Comparison of ENCODE assay signal across 20 cellular contexts in the genomic region with DNA sequence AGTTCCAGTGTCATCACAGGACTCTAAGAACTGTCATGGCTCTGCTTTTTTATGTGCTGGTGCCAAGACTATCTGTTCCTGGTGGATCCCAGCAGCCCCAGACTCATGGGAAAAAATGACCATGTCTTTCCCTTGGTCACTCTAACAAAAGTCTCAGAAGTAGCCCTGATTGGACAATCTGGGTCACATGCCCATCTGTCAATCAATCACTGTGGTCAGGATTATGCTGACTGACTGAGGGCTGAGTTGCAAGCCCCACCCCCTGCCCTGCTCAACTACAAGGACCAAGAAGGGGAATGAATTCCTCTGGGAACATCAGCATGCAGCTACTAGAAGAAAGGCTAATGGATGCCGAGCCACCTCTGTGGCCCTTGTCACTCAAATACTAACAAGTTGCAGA.
DNase-seq lines count a peak whose midpoint lies in the region; ATAC-seq and TF ChIP-seq lines count a peak whose summit lies in the region.
"Had no signal": no experiment of that assay in that cellular context is flagged by ENCODE, and none has a peak within 500 bp of the region (broad histone marks: within the 10 kb centered on the region; RNA-seq: fewer than 3 reads in every experiment).

No MANE protein-coding gene starts in this region.

- H3K9me3 Mint-ChIP-seq in WTC11 = peaks cover 5% of the 10 kb centered on the region
- H3K9me3 Mint-ChIP-seq: CD4-positive, CD25-positive, alpha-beta regulatory T cell; CD8-positive, alpha-beta T cell; GM23338 had no signal

- no peak overlapping the region for H3K9ac ChIP-seq in BLaER1

- peaks cover 39% of the 10 kb centered on the region for H3K4me1 ChIP-seq in BLaER1
- H3K4me1 ChIP-seq: A549, HAP-1 had no signal

- CTCF ChIA-PET in WTC11 (lab: Charles Lee) = interaction anchor here (1.6 kb wide), 1 partner anchor 12 kb away, joined by 5 read pairs; no protein-coding TSS in a partner anchor

- H3K9me3 ChIP-seq in BLaER1 = no peaks in the 10 kb centered on the region
- H3K9me3 ChIP-seq: A549, BE2C, HAP-1 had no signal

- peaks cover 5% of the 10 kb centered on the region; the same call in 1 of the 2 replicates for H3K27me3 Mint-ChIP-seq in WTC11 (ENCODE audit: low read depth)

- no peaks in the 10 kb centered on the region for H4K20me1 ChIP-seq in BLaER1

- H3K27me3 ChIP-seq in BLaER1 = no peaks in the 10 kb centered on the region
- H3K27me3 ChIP-seq: BE2C had no signal

- no peak overlapping the region for H3K4me3 Mint-ChIP-seq in WTC11
- H3K4me3 Mint-ChIP-seq: CD4-positive, CD25-positive, alpha-beta regulatory T cell; CD8-positive, alpha-beta T cell; GM23338 had no signal

- no peak overlapping the region for H3K27ac Mint-ChIP-seq in WTC11
- H3K27ac Mint-ChIP-seq: CD4-positive, CD25-positive, alpha-beta regulatory T cell; CD8-positive, alpha-beta T cell; GM23338 had no signal

- H3K36me3 Mint-ChIP-seq in WTC11 = no peaks in the 10 kb centered on the region
- H3K36me3 Mint-ChIP-seq: CD4-positive, CD25-positive, alpha-beta regulatory T cell; CD8-positive, alpha-beta T cell had no signal

- DNase-seq in ELF-1 (ENCODE audit: low read depth, low spot score) (peak; percentile 26), WTC11 (ENCODE audit: low spot score) (no peak), iPS-NIHi11 (ENCODE audit: low spot score) (peak; percentile 45), substantia nigra (lab: John Stamatoyannopoulos, UW) (no peak)
- no peak for DNase-seq in stimulated activated CD8-positive, alpha-beta memory T cell treated with anti-CD3 and anti-CD28 coated beads, Interleukin-4, amount 100 ng/mL, for 48 hours
- no peak for DNase-seq in activated CD4-positive, alpha-beta T cell treated with anti-CD3 and anti-CD28 coated beads for 48 hours
- DNase-seq: 8988T; ACHN; AML-193; BE2C; CD4-positive, CD25-positive, alpha-beta regulatory T cell; CD8-positive, alpha-beta T cell; DMS 273 treated with DMSO at 0.1 percent for 48 hours; DMS79 treated with DMSO at 0.1 percent for 48 hours had no signal

- H3K4me2 ChIP-seq in BLaER1 = peak overlapping the region; percentile 34
- H3K4me2 ChIP-seq: A549, GM23338 had no signal

- POLR2A ChIA-PET in WTC11 (lab: Charles Lee) = no interaction called here

- H3K27ac ChIP-seq in BLaER1 (no peak overlapping the region), substantia nigra (ENCODE audit: low read depth, low read length, poor library complexity, severe bottlenecking) (no peak overlapping the region)
- H3K27ac ChIP-seq: A549, C4-2B had no signal

- H3K36me3 ChIP-seq in BLaER1 = no peaks in the 10 kb centered on the region
- H3K36me3 ChIP-seq: BE2C, HAP-1 had no signal

- ATAC-seq in WTC11 = no peak
- no peak for ATAC-seq in GM19455 (IDR thresholded peaks at IDR 0.05; ENCODE audit: unreplicated experiment)
- ATAC-seq: A549; CD8-positive, alpha-beta T cell; GM23338 had no signal

- H3K4me1 Mint-ChIP-seq in WTC11 = peaks cover 3% of the 10 kb centered on the region; the same call in 1 of the 2 replicates
- H3K4me1 Mint-ChIP-seq: CD4-positive, CD25-positive, alpha-beta regulatory T cell had no signal

- no peak overlapping the region for H3K4me3 ChIP-seq in BLaER1
- H3K4me3 ChIP-seq: A549, GM23338, HAP-1 had no signal

- no peak for TF ChIP-seq CTCF in WTC11 (IDR thresholded peaks at IDR 0.05)

TF ChIP-seq in WTC11, 78 proteins besides CTCF, POLR2A, EP300 and RAD21:
- TF ChIP-seq, protein P1, sequence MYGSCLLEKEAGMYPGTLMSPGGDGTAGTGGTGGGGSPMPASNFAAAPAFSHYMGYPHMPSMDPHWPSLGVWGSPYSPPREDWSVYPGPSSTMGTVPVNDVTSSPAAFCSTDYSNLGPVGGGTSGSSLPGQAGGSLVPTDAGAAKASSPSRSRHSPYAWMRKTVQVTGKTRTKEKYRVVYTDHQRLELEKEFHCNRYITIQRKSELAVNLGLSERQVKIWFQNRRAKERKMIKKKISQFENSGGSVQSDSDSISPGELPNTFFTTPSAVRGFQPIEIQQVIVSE (CRISPR knock-in tag; IDR thresholded peaks at IDR 0.05; ENCODE audit: borderline replicate concordance) = no peak
- TF ChIP-seq, protein P2, sequence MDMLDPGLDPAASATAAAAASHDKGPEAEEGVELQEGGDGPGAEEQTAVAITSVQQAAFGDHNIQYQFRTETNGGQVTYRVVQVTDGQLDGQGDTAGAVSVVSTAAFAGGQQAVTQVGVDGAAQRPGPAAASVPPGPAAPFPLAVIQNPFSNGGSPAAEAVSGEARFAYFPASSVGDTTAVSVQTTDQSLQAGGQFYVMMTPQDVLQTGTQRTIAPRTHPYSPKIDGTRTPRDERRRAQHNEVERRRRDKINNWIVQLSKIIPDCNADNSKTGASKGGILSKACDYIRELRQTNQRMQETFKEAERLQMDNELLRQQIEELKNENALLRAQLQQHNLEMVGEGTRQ (CRISPR knock-in tag; IDR thresholded peaks at IDR 0.05) = peak; percentile 75
TF ChIP-seq in WTC11: peak in this region for 1.

Comparison
In these comparisons a context has a peak if more than half of its experiments do, and no peak if none do; other contexts are left out.
1. DNase-seq: peak in ELF-1 (single experiment) and iPS-NIHi11 (single experiment); none in WTC11 (single experiment), stimulated activated CD8-positive, alpha-beta memory T cell treated with anti-CD3 and anti-CD28 coated beads, Interleukin-4, amount 100 ng/mL, for 48 hours (single experiment), substantia nigra (0 of 49) and activated CD4-positive, alpha-beta T cell treated with anti-CD3 and anti-CD28 coated beads for 48 hours (single experiment).